ENCODE assay signal across 8 cellular contexts in genomic region chr12:47079365-47079893, GRCh38. TPM values are rescaled to one million over a fixed set of nuclear protein-coding genes. Genes with fewer than 3 reads are reported as not detected.
DNase-seq lines count a peak whose midpoint lies in the region; ATAC-seq and TF ChIP-seq lines count a peak whose summit lies in the region.

Gene PCED1B (plus strand): TSS chr12:47079621. CDS start chr12:47235064, 155,443 bp downstream.

- peak; percentile 63 for ATAC-seq in HG02588 (IDR thresholded peaks at IDR 0.05; ENCODE audit: unreplicated experiment)
- peak; percentile 45 for ATAC-seq in lung (ENCODE audit: insufficient read depth, low FRiP score)

- H3K4me3 ChIP-seq in GM12864 (ENCODE audit: low read depth, low read length) (peak within 1 kb of the TSS; percentile 53), lung (peak within 1 kb of the TSS; percentile 72)

- no peak for DNase-seq in GM12864 (ENCODE audit: low read depth)
- peak; percentile 54 for DNase-seq in NCI-H2196 (lab: John Stamatoyannopoulos, UW; ENCODE audit: unreplicated experiment)
- DNase-seq in activated CD4-positive, alpha-beta T cell treated with anti-CD3 and anti-CD28 coated beads for 48 hours, result peak; percentile 82
- DNase-seq in dermis blood vessel endothelial cell, result peak; percentile 60
- DNase-seq in lung (ENCODE audit: low spot score), result peak; percentile 84
- peak in 2 of 3 donors; percentile 53 to 57 for DNase-seq in stimulated activated CD4-positive, alpha-beta T cell treated with anti-CD3 and anti-CD28 coated beads, TNF-alpha, amount 100 ng/mL, for 48 hours (ENCODE audit: low read depth in 3 of 3)
- DNase-seq in NCI-H1694 treated with DMSO at 0.1 percent for 48 hours (lab: John Stamatoyannopoulos, UW), result no peak

- peak within 1 kb of the TSS; percentile 51 to 90 for H3K27ac ChIP-seq in lung (ENCODE audit: low read depth in 1 of 2, low read length in 1 of 2)

- no peaks in the 10 kb centered on the region for H3K9me3 ChIP-seq in lung (ENCODE audit: control insufficient read depth in 2 of 2, insufficient read depth in 1 of 2, low read length in 1 of 2)

- TF ChIP-seq CTCF in GM12864 (IDR thresholded peaks at IDR 0.05; ENCODE audit: low read depth, low read length, missing control alignments) (peak; percentile 39), lung (IDR thresholded peaks at IDR 0.05; ENCODE audit: control extremely low read depth, extremely low read depth) (peak; percentile 11)

- H3K36me3 ChIP-seq in lung (ENCODE audit: control insufficient read depth in 2 of 2, insufficient read depth in 2 of 2, low read length in 2 of 2), result no peaks in the 10 kb centered on the region

- H3K27me3 ChIP-seq in lung (ENCODE audit: control insufficient read depth, insufficient read depth), result no peaks in the 10 kb centered on the region

- WGBS in lung, 2 donors, result 0% methylated on average over 41 to 54 of the region's 54 CpGs

- H3K4me1 ChIP-seq in lung (ENCODE audit: control insufficient read depth in 2 of 2, insufficient read depth in 2 of 2, low read length in 2 of 2), result no peaks in the 10 kb centered on the region

RNA-seq across cellular contexts. Expression of gene PCED1B, which starts in this region (rescaled TPM):
- total RNA-seq in dermis blood vessel endothelial cell, result 0.19 and 0.51 TPM in 2 replicates
- total RNA-seq in lung, result 1 to 10 TPM; 2.2 to 8.2 TPM
- polyA plus RNA-seq in lung, result 1 to 10 TPM; 3.0 to 4.7 TPM

Comparison
In these comparisons a context has a peak if more than half of its experiments do, and no peak if none do; other contexts are left out.
1. Peak in DNase-seq in dermis blood vessel endothelial cell; RNA of the gene not detected or under 1 TPM.
2. DNase-seq: peak in NCI-H2196 (single experiment), activated CD4-positive, alpha-beta T cell treated with anti-CD3 and anti-CD28 coated beads for 48 hours (single experiment), lung (single experiment) and stimulated activated CD4-positive, alpha-beta T cell treated with anti-CD3 and anti-CD28 coated beads, TNF-alpha, amount 100 ng/mL, for 48 hours (2 of 3); none in GM12864 (single experiment) and NCI-H1694 treated with DMSO at 0.1 percent for 48 hours (single experiment).